In the genomic region with DNA sequence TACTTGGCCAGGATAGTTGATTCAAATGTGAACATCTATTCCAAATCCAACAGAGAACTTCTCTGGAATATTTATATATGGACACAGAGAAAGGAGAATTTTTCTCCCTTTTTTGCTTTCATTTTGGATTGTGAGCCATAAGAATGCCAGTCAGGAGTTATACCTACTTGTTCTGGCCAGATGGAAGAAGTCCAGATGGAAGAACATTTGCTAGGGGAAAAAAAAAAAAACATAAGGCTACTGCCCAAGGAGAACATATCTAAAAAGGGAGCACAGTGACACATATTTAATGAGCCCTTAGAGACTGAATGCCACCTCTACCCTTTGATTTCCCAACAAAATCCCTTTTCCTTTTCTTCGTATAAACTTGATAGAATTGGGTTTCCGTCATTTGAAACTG, we compare ENCODE assay signal across 21 cellular contexts.
"Had no signal": no experiment of that assay in that cellular context is flagged by ENCODE, and none has a peak within 500 bp of the region (broad histone marks: within the 10 kb centered on the region; RNA-seq: fewer than 3 reads in every experiment).

No MANE protein-coding gene starts in this region.

- H3K27ac Mint-ChIP-seq: effector memory CD8-positive, alpha-beta T cell; naive thymus-derived CD4-positive, alpha-beta T cell; nephron progenitor cell; stimulated activated effector memory CD8-positive, alpha-beta T cell treated with anti-CD3 and anti-CD28 coated beads, Interleukin-12 subunit alpha, Interleukin-12 subunit beta, amount 100 ng/mL, for 72 hours had no signal

- H3K36me3 ChIP-seq: esophagus squamous epithelium, gastroesophageal sphincter, right lobe of liver, tibial nerve, upper lobe of right lung, vagina had no signal

- DNase-seq: cortex of kidney; effector memory CD8-positive, alpha-beta T cell; esophagus squamous epithelium; foreskin fibroblast; kidney glomerular epithelial cell; mammary epithelial cell; naive thymus-derived CD4-positive, alpha-beta T cell; nephron progenitor cell; psoas muscle; retina; right lobe of liver; stimulated activated CD4-positive, alpha-beta T cell treated with anti-CD3 and anti-CD28 coated beads, Interleukin-4, amount 100 ng/mL, for 1 hour; stimulated activated CD8-positive, alpha-beta memory T cell treated with anti-CD3 and anti-CD28 coated beads, Interleukin-4, amount 100 ng/mL, for 48 hours; stimulated activated naive CD8-positive, alpha-beta T cell treated with anti-CD3 and anti-CD28 coated beads, Interleukin-15, Interleukin-2, amounts not matched to agents 100 U/mL and 50 U/mL, for 24 hours; upper lobe of right lung had no signal

- H3K36me3 Mint-ChIP-seq: naive thymus-derived CD4-positive, alpha-beta T cell; stimulated activated effector memory CD8-positive, alpha-beta T cell treated with anti-CD3 and anti-CD28 coated beads, Interleukin-12 subunit alpha, Interleukin-12 subunit beta, amount 100 ng/mL, for 72 hours had no signal

- H3K4me3 Mint-ChIP-seq: effector memory CD8-positive, alpha-beta T cell; naive thymus-derived CD4-positive, alpha-beta T cell; nephron progenitor cell; stimulated activated effector memory CD8-positive, alpha-beta T cell treated with anti-CD3 and anti-CD28 coated beads, Interleukin-12 subunit alpha, Interleukin-12 subunit beta, amount 100 ng/mL, for 72 hours had no signal

- H3K4me1 ChIP-seq: esophagus squamous epithelium, gastroesophageal sphincter, psoas muscle, upper lobe of right lung, vagina had no signal

- H3K27me3 ChIP-seq: right lobe of liver, tibial nerve, upper lobe of right lung, vagina had no signal

- ATAC-seq: effector memory CD8-positive, alpha-beta T cell; gastroesophageal sphincter; naive thymus-derived CD4-positive, alpha-beta T cell; psoas muscle; right lobe of liver; stimulated activated effector memory CD8-positive, alpha-beta T cell treated with anti-CD3 and anti-CD28 coated beads, Interleukin-12 subunit alpha, Interleukin-12 subunit beta, amount 100 ng/mL, for 72 hours; stimulated activated naive CD8-positive, alpha-beta T cell treated with anti-CD3 and anti-CD28 coated beads, Interleukin-15, Interleukin-2, amounts not matched to agents 100 U/mL and 50 U/mL, for 24 hours; upper lobe of right lung had no signal

- H3K4me3 ChIP-seq: esophagus squamous epithelium, gastroesophageal sphincter, psoas muscle, right lobe of liver, tibial nerve, upper lobe of right lung, vagina had no signal

- H3K27ac ChIP-seq: epithelial cell of prostate, esophagus squamous epithelium, gastroesophageal sphincter, parathyroid adenoma, psoas muscle, right lobe of liver, tibial nerve, upper lobe of right lung, vagina had no signal

- H3K9me3 Mint-ChIP-seq: effector memory CD8-positive, alpha-beta T cell; naive thymus-derived CD4-positive, alpha-beta T cell; nephron progenitor cell; stimulated activated effector memory CD8-positive, alpha-beta T cell treated with anti-CD3 and anti-CD28 coated beads, Interleukin-12 subunit alpha, Interleukin-12 subunit beta, amount 100 ng/mL, for 72 hours had no signal

- H3K9me3 ChIP-seq: esophagus squamous epithelium, gastroesophageal sphincter, psoas muscle, right lobe of liver, tibial nerve, upper lobe of right lung, vagina had no signal

- H3K4me1 Mint-ChIP-seq: naive thymus-derived CD4-positive, alpha-beta T cell; nephron progenitor cell; stimulated activated effector memory CD8-positive, alpha-beta T cell treated with anti-CD3 and anti-CD28 coated beads, Interleukin-12 subunit alpha, Interleukin-12 subunit beta, amount 100 ng/mL, for 72 hours had no signal
